2 cellular contexts compared by ENCODE assay signal in genomic region chr11:32821517-32821916, GRCh38.
A peak's percentile ranks its signal among the peaks of the same experiment; 100 is the strongest.
TF ChIP-seq lines count a peak whose summit lies in the region.

No MANE protein-coding gene starts in this region.

TF ChIP-seq in SK-N-SH, 30 proteins besides CTCF, POLR2A, EP300 and RAD21 (continued from another document):
- no peak for TF ChIP-seq ZBTB33 (IDR thresholded peaks at IDR 0.05; ENCODE audit: borderline replicate concordance, low read depth)
- peak; percentile 15; the same call in 1 of the 2 replicates for TF ChIP-seq JUND (IDR thresholded peaks at IDR 0.05)

TF ChIP-seq in SK-N-SH treated with all-trans-retinoic acid at 6 μM for 48 hours, 23 proteins besides CTCF, POLR2A, EP300 and RAD21:
- TF ChIP-seq, protein P1, sequence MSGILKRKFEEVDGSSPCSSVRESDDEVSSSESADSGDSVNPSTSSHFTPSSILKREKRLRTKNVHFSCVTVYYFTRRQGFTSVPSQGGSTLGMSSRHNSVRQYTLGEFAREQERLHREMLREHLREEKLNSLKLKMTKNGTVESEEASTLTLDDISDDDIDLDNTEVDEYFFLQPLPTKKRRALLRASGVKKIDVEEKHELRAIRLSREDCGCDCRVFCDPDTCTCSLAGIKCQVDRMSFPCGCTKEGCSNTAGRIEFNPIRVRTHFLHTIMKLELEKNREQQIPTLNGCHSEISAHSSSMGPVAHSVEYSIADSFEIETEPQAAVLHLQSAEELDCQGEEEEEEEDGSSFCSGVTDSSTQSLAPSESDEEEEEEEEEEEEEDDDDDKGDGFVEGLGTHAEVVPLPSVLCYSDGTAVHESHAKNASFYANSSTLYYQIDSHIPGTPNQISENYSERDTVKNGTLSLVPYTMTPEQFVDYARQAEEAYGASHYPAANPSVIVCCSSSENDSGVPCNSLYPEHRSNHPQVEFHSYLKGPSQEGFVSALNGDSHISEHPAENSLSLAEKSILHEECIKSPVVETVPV (CRISPR knock-in tag; IDR thresholded peaks at IDR 0.05) = no peak
- no peak for TF ChIP-seq TOX (CRISPR knock-in tag; IDR thresholded peaks at IDR 0.05; ENCODE audit: borderline replicate concordance)
